In the genomic region with DNA sequence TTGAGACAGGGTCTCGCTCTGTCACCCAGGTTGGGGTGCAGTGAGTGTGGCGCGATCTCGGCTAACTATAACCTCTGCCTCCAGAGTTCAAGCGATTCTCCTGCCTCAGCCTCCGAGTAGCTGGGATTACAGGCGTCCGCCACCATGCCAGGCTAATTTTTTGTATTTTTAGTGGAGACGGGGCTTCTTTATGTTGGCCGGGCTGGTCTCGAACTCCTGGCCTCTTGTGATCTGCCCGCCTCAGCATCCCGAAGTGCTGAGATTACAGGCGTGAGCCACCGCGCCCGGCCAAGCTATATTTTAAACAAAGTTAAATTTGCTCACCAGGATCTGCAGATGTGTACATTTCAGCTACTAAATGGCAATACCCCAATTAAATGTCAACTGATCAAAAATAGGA, we compare ENCODE assay signal across 9 cellular contexts. TPM values are rescaled to one million over a fixed set of nuclear protein-coding genes. Genes with fewer than 3 reads are reported as not detected.
DNase-seq lines count a peak whose midpoint lies in the region; ATAC-seq, FAIRE-seq and TF ChIP-seq lines count a peak whose summit lies in the region.
"Had no signal": no experiment of that assay in that cellular context is flagged by ENCODE, and none has a peak within 500 bp of the region (broad histone marks: within the 10 kb centered on the region; RNA-seq: fewer than 3 reads in every experiment).

No MANE protein-coding gene starts in this region.

- peak overlapping the region; percentile 92 for H3K4me2 ChIP-seq in skeletal muscle satellite cell (ENCODE audit: low read length)

- DNase-seq in GM12892 (ENCODE audit: insufficient read length) (no peak), WERI-Rb-1 (no peak), right atrium auricular region (ENCODE audit: low spot score) (no peak), ecto neural progenitor cell (ENCODE audit: low spot score) (no peak), AG08395 (ENCODE audit: low spot score) (no peak)
- DNase-seq: T-helper 9 cell had no signal

- ATAC-seq in HG03196 (IDR thresholded peaks at IDR 0.05; ENCODE audit: unreplicated experiment): no peak
- ATAC-seq in GM21619 (IDR thresholded peaks at IDR 0.05; ENCODE audit: unreplicated experiment): no peak

- H3K36me3 ChIP-seq in WERI-Rb-1: peaks cover 13% of the 10 kb centered on the region
- peaks cover 6% of the 10 kb centered on the region for H3K36me3 ChIP-seq in right atrium auricular region
- H3K36me3 ChIP-seq in skeletal muscle satellite cell (ENCODE audit: insufficient read depth, low read length): no peaks in the 10 kb centered on the region

- H3K27me3 ChIP-seq in WERI-Rb-1 (ENCODE audit: insufficient read depth, low read depth, severe bottlenecking): no peaks in the 10 kb centered on the region
- no peaks in the 10 kb centered on the region for H3K27me3 ChIP-seq in right atrium auricular region
- H3K27me3 ChIP-seq in skeletal muscle satellite cell (ENCODE audit: control insufficient read depth, insufficient read depth, low read length): no peaks in the 10 kb centered on the region

- TF ChIP-seq POLR2A in GM12892 (IDR thresholded peaks at IDR 0.05; ENCODE audit: low read depth, low read length): no peak

- H3K27ac ChIP-seq in WERI-Rb-1 (peak overlapping the region; percentile 99), right atrium auricular region (no peak overlapping the region)

- no peaks in the 10 kb centered on the region for H3K9me3 ChIP-seq in WERI-Rb-1 (ENCODE audit: severe bottlenecking)
- H3K9me3 ChIP-seq in right atrium auricular region: no peaks in the 10 kb centered on the region
- H3K9me3 ChIP-seq in skeletal muscle satellite cell (replicated peaks; ENCODE audit: low read length): no peaks in the 10 kb centered on the region

- TF ChIP-seq CTCF in WERI-Rb-1 (IDR thresholded peaks at IDR 0.05; ENCODE audit: low read depth, low read length) (no peak), right atrium auricular region (IDR thresholded peaks at IDR 0.05) (no peak)

- H3K9ac ChIP-seq in skeletal muscle satellite cell (ENCODE audit: low read depth, low read length): peak overlapping the region; percentile 96

- H3K4me3 ChIP-seq in WERI-Rb-1 (ENCODE audit: low read depth, low read length) (peak overlapping the region; percentile 88), right atrium auricular region (peak overlapping the region; percentile 75 to 89), skeletal muscle satellite cell (ENCODE audit: low read length) (peak overlapping the region; percentile 97)

- FAIRE-seq in GM12892 (lab: Jason Lieb, UNC): peak; percentile 9

- H3K4me1 ChIP-seq in right atrium auricular region (peaks cover 0 to 31% of the 10 kb centered on the region in 2 donors), skeletal muscle satellite cell (ENCODE audit: control insufficient read depth, insufficient read depth, low read length) (peaks cover 12% of the 10 kb centered on the region)

RNA-seq across cellular contexts. Expression of gene C3orf38, which starts 1.1 kb away (rescaled TPM):
- 23.7 TPM for polyA plus RNA-seq in GM12892 (2012; ENCODE audit: missing spikeins)
- total RNA-seq in right atrium auricular region: 10 to 100 TPM; 12.0 to 12.5 TPM
- 20.3 and 24.5 TPM in 2 replicates for total RNA-seq in skeletal muscle satellite cell (2012; rRNA removed)
